20 cellular contexts compared by ENCODE assay signal in the genomic region with DNA sequence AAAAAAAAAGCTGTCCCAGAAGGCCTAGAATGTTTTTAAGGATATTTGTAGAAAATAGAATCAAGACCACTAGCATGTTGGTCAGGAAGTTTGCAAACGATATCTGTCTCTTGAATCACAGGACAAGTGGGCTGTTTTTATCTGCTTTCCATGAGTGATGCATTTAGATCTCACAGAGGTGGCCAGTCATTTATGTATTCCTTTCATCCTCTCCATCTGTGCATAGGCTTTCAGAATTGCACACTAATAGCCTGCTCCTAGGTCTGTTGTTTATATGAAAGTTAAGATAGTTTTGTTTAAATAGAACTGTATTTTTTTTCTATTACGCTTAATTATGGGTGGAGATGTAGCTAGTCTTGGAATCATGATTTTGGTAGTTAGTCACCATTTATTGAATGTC.
"Had no signal": no experiment of that assay in that cellular context is flagged by ENCODE, and none has a peak within 500 bp of the region (broad histone marks: within the 10 kb centered on the region; RNA-seq: fewer than 3 reads in every experiment).

No MANE protein-coding gene starts in this region.

- H3K36me3 ChIP-seq: cardiac muscle cell, gastrocnemius medialis, heart right ventricle, left lung, spleen, tibial artery had no signal

- H3K4me3 ChIP-seq: cardiac muscle cell, gastrocnemius medialis, heart right ventricle, left lung, spleen, tibial artery had no signal

- H3K27me3 ChIP-seq: cardiac muscle cell, gastrocnemius medialis, left lung, tibial artery had no signal

- H3K36me3 Mint-ChIP-seq: stimulated activated memory B cell treated with anti-CD40 and anti-IgM and Interleukin-4, amounts not matched to agents 10 μg/mL and 1 μg/mL and 100 μg/mL, for 72 hours had no signal

- H3K9me3 ChIP-seq: gastrocnemius medialis, heart right ventricle, left lung, tibial artery had no signal

- H3K27me3 Mint-ChIP-seq: dendritic cell treated with granulocyte-macrophage colony-stimulating factor and Interleukin-4, amounts not matched to agents 40 ng/mL and 50 ng/mL, for 4 days; stimulated activated memory B cell treated with anti-CD40 and anti-IgM and Interleukin-4, amounts not matched to agents 10 μg/mL and 1 μg/mL and 100 μg/mL, for 72 hours had no signal

- H3K4me3 Mint-ChIP-seq: activated CD8-positive, alpha-beta memory T cell treated with anti-CD3 and anti-CD28 coated beads, Interleukin-2, amount 10 ng/mL, durations not matched to agents 7 days and 5 days; dendritic cell treated with granulocyte-macrophage colony-stimulating factor and Interleukin-4, amounts not matched to agents 40 ng/mL and 50 ng/mL, for 4 days; nephron progenitor cell; stimulated activated memory B cell treated with anti-CD40 and anti-IgM and Interleukin-4, amounts not matched to agents 10 μg/mL and 1 μg/mL and 100 μg/mL, for 72 hours; WTC11 had no signal

- DNase-seq: activated CD4-positive, alpha-beta T cell treated with anti-CD3 and anti-CD28 coated beads, Interleukin-2, amount 50 U/mL, for 1 hour; activated CD8-positive, alpha-beta memory T cell treated with anti-CD3 and anti-CD28 coated beads, Interleukin-2, amount 10 ng/mL, durations not matched to agents 7 days and 5 days; activated naive CD4-positive, alpha-beta T cell; amygdala; effector CD8-positive, alpha-beta T cell; gastrocnemius medialis; heart right ventricle; left lung; midbrain; nephron progenitor cell; nucleus accumbens; retina; spleen; stimulated activated CD4-positive, alpha-beta T cell treated with anti-CD3 and anti-CD28 coated beads, Interleukin-4, amount 100 ng/mL, for 4 hours; tibial artery had no signal

- H3K27ac Mint-ChIP-seq: activated CD8-positive, alpha-beta memory T cell treated with anti-CD3 and anti-CD28 coated beads, Interleukin-2, amount 10 ng/mL, durations not matched to agents 7 days and 5 days; dendritic cell treated with granulocyte-macrophage colony-stimulating factor and Interleukin-4, amounts not matched to agents 40 ng/mL and 50 ng/mL, for 4 days; nephron progenitor cell; stimulated activated memory B cell treated with anti-CD40 and anti-IgM and Interleukin-4, amounts not matched to agents 10 μg/mL and 1 μg/mL and 100 μg/mL, for 72 hours; WTC11 had no signal

- H3K4me1 ChIP-seq: gastrocnemius medialis, heart right ventricle, left lung, spleen, tibial artery had no signal

- H3K9me3 Mint-ChIP-seq: dendritic cell treated with granulocyte-macrophage colony-stimulating factor and Interleukin-4, amounts not matched to agents 40 ng/mL and 50 ng/mL, for 4 days; nephron progenitor cell had no signal

- ATAC-seq: activated CD8-positive, alpha-beta memory T cell treated with anti-CD3 and anti-CD28 coated beads, Interleukin-2, amount 10 ng/mL, durations not matched to agents 7 days and 5 days; esophagus mucosa; gastrocnemius medialis; heart right ventricle; left lung; stimulated activated memory B cell treated with anti-CD40 and anti-IgM and Interleukin-4, amounts not matched to agents 10 μg/mL and 1 μg/mL and 100 μg/mL, for 72 hours; WTC11 had no signal

- H3K4me1 Mint-ChIP-seq: stimulated activated memory B cell treated with anti-CD40 and anti-IgM and Interleukin-4, amounts not matched to agents 10 μg/mL and 1 μg/mL and 100 μg/mL, for 72 hours had no signal

- H3K27ac ChIP-seq: cardiac muscle cell, gastrocnemius medialis, heart right ventricle, left lung, spleen, tibial artery had no signal
